In genomic region chr16:57485091-57485915, GRCh38 we compare ENCODE assay signal across 6 cellular contexts.
DNase-seq lines count a peak whose midpoint lies in the region; ATAC-seq and TF ChIP-seq lines count a peak whose summit lies in the region.

No MANE protein-coding gene starts in this region.

- no peaks in the 10 kb centered on the region for H3K36me3 ChIP-seq in stomach smooth muscle (ENCODE audit: control insufficient read depth in 2 of 2, insufficient read depth in 2 of 2, low read length in 2 of 2)

- H3K9me3 ChIP-seq in stomach smooth muscle (ENCODE audit: control insufficient read depth in 2 of 2, low read length in 2 of 2): no peaks in the 10 kb centered on the region

- DNase-seq in NCI-H1417 (lab: John Stamatoyannopoulos, UW) (peak in 2 of 3 experiments; percentile 21 to 34), NCI-H1417 treated with DMSO at 0.1 percent for 48 hours (lab: John Stamatoyannopoulos, UW) (no peak), foreskin fibroblast (no peak), hypothalamus (lab: John Stamatoyannopoulos, UW) (no peak)

- no peak overlapping the region for H3K27ac ChIP-seq in stomach smooth muscle (ENCODE audit: low read length)

- ATAC-seq in HG03159 (IDR thresholded peaks at IDR 0.05; ENCODE audit: unreplicated experiment): no peak

- H3K9ac ChIP-seq in stomach smooth muscle (ENCODE audit: low read length in 2 of 2): peak overlapping the region; percentile 64 to 80

- H3K4me1 ChIP-seq in stomach smooth muscle (ENCODE audit: control insufficient read depth, insufficient read depth, low read length): peaks cover 22% of the 10 kb centered on the region

- peak overlapping the region; percentile 77 to 84 for H3K4me3 ChIP-seq in foreskin fibroblast (ENCODE audit: low read depth in 1 of 2, low read length in 2 of 2)
- H3K4me3 ChIP-seq in stomach smooth muscle (ENCODE audit: low read length in 2 of 2): peak overlapping the region; percentile 72 to 87

- no peaks in the 10 kb centered on the region for H3K27me3 ChIP-seq in stomach smooth muscle (ENCODE audit: control insufficient read depth in 1 of 2, insufficient read depth in 2 of 2, low read length in 2 of 2)

- no peak for TF ChIP-seq CTCF in foreskin fibroblast (IDR thresholded peaks at IDR 0.05; ENCODE audit: low read depth, low read length)

Comparison
In these comparisons a context has a peak if more than half of its experiments do, and no peak if none do; other contexts are left out.
1. DNase-seq: peak in NCI-H1417 (2 of 3); none in NCI-H1417 treated with DMSO at 0.1 percent for 48 hours (single experiment), foreskin fibroblast (0 of 2) and hypothalamus (0 of 51).